ENCODE assay signal across 22 cellular contexts in genomic region chr6:159007510-159007909, GRCh38. TPM values are rescaled to one million over a fixed set of nuclear protein-coding genes. Genes with fewer than 3 reads are reported as not detected.
DNase-seq lines count a peak whose midpoint lies in the region; ATAC-seq, FAIRE-seq and TF ChIP-seq lines count a peak whose summit lies in the region.
"Had no signal": no experiment of that assay in that cellular context is flagged by ENCODE, and none has a peak within 500 bp of the region (broad histone marks: within the 10 kb centered on the region; RNA-seq: fewer than 3 reads in every experiment).

No MANE protein-coding gene starts in this region.

- H4K20me1 ChIP-seq in BLaER1 (no peaks in the 10 kb centered on the region), K562 (replicated peaks; ENCODE audit: control insufficient read depth, insufficient read depth, low read length) (no peaks in the 10 kb centered on the region)

- no peak overlapping the region for H3K4me3 Mint-ChIP-seq in memory B cell
- peak overlapping the region in 1 of 10 donors; percentile 24 for H3K4me3 Mint-ChIP-seq in naive thymus-derived CD4-positive, alpha-beta T cell
- H3K4me3 Mint-ChIP-seq: B cell; CD4-positive, CD25-positive, alpha-beta regulatory T cell had no signal

- no peak for TF ChIP-seq RAD21 in K562 (CRISPR knock-in tag; conservative IDR thresholded peaks at IDR 0.05 in 1 of 2, IDR thresholded peaks at IDR 0.05 in 1 of 2)

- intact Hi-C loops in K562 (cut with micrococcal nuclease) = no loop called here
- intact Hi-C loops in colonic mucosa (cut with DNase I) = no loop called here
- intact Hi-C loops in naive thymus-derived CD4-positive, alpha-beta T cell (cut with micrococcal nuclease) = no loop called here
- intact Hi-C loops in lower leg skin (cut with DNase I; ENCODE audit: low total_unique reads) = no loop called here

- H2AFZ ChIP-seq in K562 (ENCODE audit: low read depth, low read length) = no peak overlapping the region
- H2AFZ ChIP-seq: GM23248 had no signal

- no peak for TF ChIP-seq EP300 in K562 (IDR thresholded peaks at IDR 0.05; ENCODE audit: low read length)

- no peaks in the 10 kb centered on the region for H3K27me3 Mint-ChIP-seq in memory B cell
- no peaks in the 10 kb centered on the region for H3K27me3 Mint-ChIP-seq in naive thymus-derived CD4-positive, alpha-beta T cell
- H3K27me3 Mint-ChIP-seq: B cell; CD4-positive, CD25-positive, alpha-beta regulatory T cell; CD8-positive, alpha-beta memory T cell had no signal

- no peaks in the 10 kb centered on the region for H3K79me2 ChIP-seq in K562 (ENCODE audit: control insufficient read depth, insufficient read depth, low read length)

- H3K9me3 ChIP-seq in BLaER1 (no peaks in the 10 kb centered on the region), SK-N-MC (ENCODE audit: low read depth, low read length) (no peaks in the 10 kb centered on the region), K562 (replicated peaks; ENCODE audit: control insufficient read depth, insufficient read depth, low read depth, low read length) (no peaks in the 10 kb centered on the region), colonic mucosa (no peaks in the 10 kb centered on the region)
- H3K9me3 ChIP-seq in naive thymus-derived CD4-positive, alpha-beta T cell (ENCODE audit: control insufficient read depth in 2 of 3, low read length in 3 of 3) = no peaks in the 10 kb centered on the region
- H3K9me3 ChIP-seq: HAP-1 had no signal

- ATAC-seq in K562 (peak; percentile 54), memory B cell (ENCODE audit: low read depth) (no peak)
- no peak for ATAC-seq in naive thymus-derived CD4-positive, alpha-beta T cell

- no peaks in the 10 kb centered on the region for H3K36me3 ChIP-seq in BLaER1
- H3K36me3 ChIP-seq in SK-N-MC (ENCODE audit: insufficient read depth, low read length) = no peaks in the 10 kb centered on the region
- no peaks in the 10 kb centered on the region for H3K36me3 ChIP-seq in K562 (ENCODE audit: control insufficient read depth, insufficient read depth, low read length)
- no peaks in the 10 kb centered on the region for H3K36me3 ChIP-seq in colonic mucosa
- peaks cover 0 to 2% (median 0%) of the 10 kb centered on the region in 3 experiments for H3K36me3 ChIP-seq in naive thymus-derived CD4-positive, alpha-beta T cell (ENCODE audit: control insufficient read depth in 2 of 3, insufficient read depth in 3 of 3, low read length in 3 of 3)
- H3K36me3 ChIP-seq: HAP-1 had no signal

- TF ChIP-seq POLR2A in K562 (conservative IDR thresholded peaks at IDR 0.05) (no peak), lower leg skin (IDR thresholded peaks at IDR 0.05) (no peak)

- H3K9me1 ChIP-seq in K562 (ENCODE audit: control insufficient read depth, insufficient read depth, low read length) = no peaks in the 10 kb centered on the region

- H3K4me1 Mint-ChIP-seq in memory B cell = peaks cover 32% of the 10 kb centered on the region
- peaks cover 14 to 39% (median 22%) of the 10 kb centered on the region in 7 donors for H3K4me1 Mint-ChIP-seq in naive thymus-derived CD4-positive, alpha-beta T cell

- DNase-seq in SK-N-MC (ENCODE audit: low read depth, low spot score) (no peak), K562 (ENCODE audit: extremely low read depth in 1 of 4, low spot score in 3 of 4) (no peak), memory B cell (ENCODE audit: low spot score in 2 of 2) (no peak), colonic mucosa (no peak), RKO (ENCODE audit: low spot score) (no peak), lower leg skin (ENCODE audit: low spot score in 2 of 2) (no peak)
- no peak for DNase-seq in naive thymus-derived CD4-positive, alpha-beta T cell
- DNase-seq: C1 segment of cervical spinal cord; CD4-positive, CD25-positive, alpha-beta regulatory T cell; CD8-positive, alpha-beta memory T cell; COR-L47; DMS 273 treated with DMSO at 0.1 percent for 48 hours; DMS53; DND-41; GM23248 had no signal

- CTCF ChIA-PET in K562 (lab: Yijun Ruan, JAX; ENCODE audit: low intra/inter-chr PET ratio) = interaction anchor here (0.6 to 1.1 kb wide), 3 partner anchors 32 to 787 kb away, joined by 3 to 11 read pairs (median 3); no protein-coding TSS in a partner anchor
- CTCF ChIA-PET in naive thymus-derived CD4-positive, alpha-beta T cell (lab: Charles Lee) = interaction anchor here (0.6 to 10.6 kb wide), 8 partner anchors 8 to 162 kb away, joined by 3 to 220 read pairs (median 8); partner anchors contain the start of genes RSPH3 and TAGAP

- in situ Hi-C loops in K562 (cut with MboI) = no loop called here

- 11% methylated on average over 5 of the region's 5 CpGs for WGBS in K562 (ENCODE audit: insufficient coverage, low coverage, missing lambda C conversion rate)
- 82 to 85% methylated on average over 5 of the region's 5 CpGs for WGBS in lower leg skin, 2 donors

- H3K27me3 ChIP-seq in BLaER1 (no peaks in the 10 kb centered on the region), K562 (ENCODE audit: control insufficient read depth in 2 of 2, insufficient read depth in 2 of 2, low read length in 2 of 2) (peaks cover 15 to 22% of the 10 kb centered on the region in 2 experiments; a peak in 3 of 5 replicates), colonic mucosa (no peaks in the 10 kb centered on the region)
- H3K27me3 ChIP-seq in naive thymus-derived CD4-positive, alpha-beta T cell (ENCODE audit: control insufficient read depth in 2 of 2, insufficient read depth in 2 of 2, low read length in 2 of 2) = no peaks in the 10 kb centered on the region

- TF ChIP-seq CTCF in K562 (IDR thresholded peaks at IDR 0.05 in 2 of 3, conservative IDR thresholded peaks at IDR 0.05 in 1 of 3; ENCODE audit: insufficient read depth in 2 of 3, low read depth in 1 of 3, low read length in 3 of 3) = no peak
- TF ChIP-seq CTCF in colonic mucosa (IDR thresholded peaks at IDR 0.05) = no peak
- no peak for TF ChIP-seq CTCF in lower leg skin (IDR thresholded peaks at IDR 0.05)

- POLR2A ChIA-PET in K562 (lab: Yijun Ruan, JAX) = interaction anchor here (0.9 to 1.2 kb wide), 3 partner anchors 20 to 190 kb away, joined by 3 read pairs; no protein-coding TSS in a partner anchor
- POLR2A ChIA-PET in naive thymus-derived CD4-positive, alpha-beta T cell (lab: Charles Lee) = interaction anchor here (0.6 to 3.3 kb wide), 5 partner anchors 55 to 128 kb away, joined by 3 to 29 read pairs (median 4); no protein-coding TSS in a partner anchor

- no peak overlapping the region for H3K4me3 ChIP-seq in BLaER1
- H3K4me3 ChIP-seq in SK-N-MC = no peak overlapping the region
- H3K4me3 ChIP-seq in K562 = no peak overlapping the region
- H3K4me3 ChIP-seq in colonic mucosa = no peak overlapping the region
- H3K4me3 ChIP-seq in naive thymus-derived CD4-positive, alpha-beta T cell (ENCODE audit: low read length) = no peak overlapping the region
- no peak overlapping the region for H3K4me3 ChIP-seq in lower leg skin (ENCODE audit: low read depth, poor library complexity, severe bottlenecking)
- H3K4me3 ChIP-seq: GM23248, HAP-1 had no signal

- 0 out of 2 replicates have a peak overlapping the region, but pooled peaks have one; percentile 12 for H3K9ac ChIP-seq in BLaER1
- no peak overlapping the region for H3K9ac ChIP-seq in SK-N-MC (ENCODE audit: insufficient read length)
- H3K9ac ChIP-seq in K562 (ENCODE audit: insufficient read depth in 1 of 2, low read depth in 2 of 2, low read length in 2 of 2) = no peak overlapping the region
- H3K9ac ChIP-seq in colonic mucosa (ENCODE audit: low read depth in 2 of 2, low read length in 2 of 2) = no peak overlapping the region
- H3K9ac ChIP-seq: GM23248 had no signal

- H3K27ac ChIP-seq in BLaER1 (no peak overlapping the region), SK-N-MC (peak overlapping the region; percentile 39; the same call in 1 of the 2 replicates), K562 (ENCODE audit: extremely low read depth, low read depth, low read length) (no peak overlapping the region), colonic mucosa (no peak overlapping the region)
- no peak overlapping the region for H3K27ac ChIP-seq in naive thymus-derived CD4-positive, alpha-beta T cell (ENCODE audit: low read depth, low read length)
- H3K27ac ChIP-seq: GM23248 had no signal

- H3K9me3 Mint-ChIP-seq in memory B cell = no peaks in the 10 kb centered on the region
- H3K9me3 Mint-ChIP-seq in naive thymus-derived CD4-positive, alpha-beta T cell = no peaks in the 10 kb centered on the region
- H3K9me3 Mint-ChIP-seq: CD4-positive, CD25-positive, alpha-beta regulatory T cell; CD8-positive, alpha-beta memory T cell had no signal

- H3K4me2 ChIP-seq in BLaER1 (no peak overlapping the region), K562 (ENCODE audit: insufficient read depth, low read length) (no peak overlapping the region)

- FAIRE-seq in K562 (lab: Jason Lieb, UNC) = no peak
- FAIRE-seq: G401.6, GM12891 had no signal

- H3K4me1 ChIP-seq in BLaER1 = peaks cover 20% of the 10 kb centered on the region
- H3K4me1 ChIP-seq in K562 (replicated peaks in 1 of 2; ENCODE audit: control insufficient read depth in 2 of 2, insufficient read depth in 2 of 2, low read length in 2 of 2) = peaks cover 7 to 9% of the 10 kb centered on the region in 2 experiments; a peak in 3 of 5 replicates
- H3K4me1 ChIP-seq in colonic mucosa = no peaks in the 10 kb centered on the region
- H3K4me1 ChIP-seq in naive thymus-derived CD4-positive, alpha-beta T cell (ENCODE audit: control insufficient read depth in 2 of 2, insufficient read depth in 2 of 2, low read length in 2 of 2) = peaks cover 6 to 11% of the 10 kb centered on the region in 2 donors
- H3K4me1 ChIP-seq: HAP-1 had no signal

- H3K36me3 Mint-ChIP-seq in memory B cell = peaks cover 6% of the 10 kb centered on the region
- H3K36me3 Mint-ChIP-seq in naive thymus-derived CD4-positive, alpha-beta T cell = peaks cover 0 to 5% (median 0%) of the 10 kb centered on the region in 5 donors

- H3K27ac Mint-ChIP-seq in memory B cell = peak overlapping the region; percentile 69
- H3K27ac Mint-ChIP-seq in naive thymus-derived CD4-positive, alpha-beta T cell = peak overlapping the region in 4 of 9 donors; percentile 11 to 74 (median 42)
- H3K27ac Mint-ChIP-seq: B cell had no signal

- no TSS peak for BruUV-seq in K562 (replicated peaks; lab: Mats Ljungman, UMichigan)

RNA-seq across cellular contexts. Expression of gene RSPH3, which starts 7.5 kb away (rescaled TPM):
- 1.7 TPM in 2 replicates for total RNA-seq in K562 (2011; cell fraction: chromatin; rRNA removed; ENCODE audit: low replicate concordance)
- total RNA-seq in K562 (2011; cell fraction: nucleolus; rRNA removed) = 0.79 and 0.83 TPM in 2 replicates
- 0.88 and 5.3 TPM in 2 replicates for total RNA-seq in K562 (2011; cell fraction: nucleoplasm; rRNA removed)
- total RNA-seq in K562 (2014; rRNA removed) (1.6 and 1.7 TPM in 2 replicates), K562 (2014; rRNA removed; fragmentation: Illumina TruSeq; extraction: Trizol) (1.8 and 1.9 TPM in 2 replicates), K562 (2015; rRNA removed; fragmentation: Illumina TruSeq; extraction: Trizol) (2.0 and 2.3 TPM in 2 replicates), K562 (2021) (2.6 and 2.9 TPM in 2 replicates), colonic mucosa (10 to 100 TPM; 17.5 to 19.8 TPM), lower leg skin (10 to 100 TPM in 2 of 4 donors, 1 to 10 TPM in 2; 6.4 to 11.0 (median 9.6) TPM)
- polyA plus RNA-seq in K562 (2011; rRNA removed) (1.2 and 1.3 TPM in 2 replicates), K562 (2014; fragmentation: Illumina TruSeq; extraction: Trizol) (1.3 and 2.1 TPM in 2 replicates), K562 (2014; fragmentation: Nextera tagmentation; extraction: Ambion mirVana) (under 1 TPM; 0.52 to 0.68 TPM), K562 (2014; rRNA removed) (1.3 and 1.5 TPM in 2 replicates)
- polyA plus RNA-seq in K562 (2011; cell fraction: cytosol; rRNA removed) = 0.60 and 1.4 TPM in 2 replicates
- 0.80 and 1.8 TPM in 2 replicates for polyA plus RNA-seq in K562 (2011; cell fraction: nucleus; rRNA removed)
- 2.9 and 4.4 TPM in 2 replicates for polyA plus RNA-seq in K562 (2012)
- polyA minus RNA-seq in K562 (2011; rRNA and poly(A)+ RNA removed) = 2.1 and 3.6 TPM in 2 replicates
- polyA minus RNA-seq in K562 (2011; cell fraction: cytosol; rRNA and poly(A)+ RNA removed) = 2.0 TPM in 2 replicates
- 0.78 and 1.1 TPM in 2 replicates for polyA minus RNA-seq in K562 (2011; cell fraction: nucleus; rRNA and poly(A)+ RNA removed)
- total RNA-seq in naive thymus-derived CD4-positive, alpha-beta T cell = 1 to 10 TPM; 1.3 to 3.6 (median 2.7) TPM
- 1 to 10 TPM; 2.1 to 2.4 TPM for polyA plus RNA-seq in naive thymus-derived CD4-positive, alpha-beta T cell

RNA-seq across cellular contexts. Expression of gene TAGAP, which starts 37.3 kb away (rescaled TPM):
- total RNA-seq in K562 (2011; cell fraction: chromatin; rRNA removed; ENCODE audit: low replicate concordance) = not detected in 2 replicates
- total RNA-seq in K562 (2011; cell fraction: nucleolus; rRNA removed) = not detected in 2 replicates
- not detected in 2 replicates for total RNA-seq in K562 (2011; cell fraction: nucleoplasm; rRNA removed)
- total RNA-seq in K562 (2014; rRNA removed) = not detected in 2 replicates
- not detected in 2 replicates for total RNA-seq in K562 (2014; rRNA removed; fragmentation: Illumina TruSeq; extraction: Trizol)
- total RNA-seq in K562 (2015; rRNA removed; fragmentation: Illumina TruSeq; extraction: Trizol) = not detected in 2 replicates
- 0.07 and 0.27 TPM in 2 replicates for total RNA-seq in K562 (2021)
- not detected in 2 replicates for polyA plus RNA-seq in K562 (2011; rRNA removed)
- polyA plus RNA-seq in K562 (2011; cell fraction: cytosol; rRNA removed) = not detected in 2 replicates
- not detected in 2 replicates for polyA plus RNA-seq in K562 (2011; cell fraction: nucleus; rRNA removed)
- polyA plus RNA-seq in K562 (2012) = not detected in 2 replicates
- not detected in 2 replicates for polyA plus RNA-seq in K562 (2014; fragmentation: Illumina TruSeq; extraction: Trizol)
- not detected for polyA plus RNA-seq in K562 (2014; fragmentation: Nextera tagmentation; extraction: Ambion mirVana)
- polyA plus RNA-seq in K562 (2014; rRNA removed) = not detected in 2 replicates
- not detected in 2 replicates for polyA minus RNA-seq in K562 (2011; rRNA and poly(A)+ RNA removed)
- polyA minus RNA-seq in K562 (2011; cell fraction: cytosol; rRNA and poly(A)+ RNA removed) = not detected in 2 replicates
- polyA minus RNA-seq in K562 (2011; cell fraction: nucleus; rRNA and poly(A)+ RNA removed) = not detected in 2 replicates
- 1 to 10 TPM; 1.1 to 2.3 TPM for total RNA-seq in colonic mucosa
- total RNA-seq in naive thymus-derived CD4-positive, alpha-beta T cell = 100 to 1,000 TPM in 2 of 5 experiments, 10 to 100 TPM in 3; 53.5 to 222 (median 84.0) TPM
- polyA plus RNA-seq in naive thymus-derived CD4-positive, alpha-beta T cell = 100 to 1,000 TPM; 151 to 210 TPM
- total RNA-seq in lower leg skin = 1 to 10 TPM; 1.1 to 2.7 (median 1.9) TPM
- total RNA-seq: A172, GM23248, H4 had no signal
- polyA plus RNA-seq: GM23248 had no signal

Comparison
In these comparisons a context has a peak if more than half of its experiments do, and no peak if none do; other contexts are left out.
1. RNA of gene TAGAP, which starts 37.3 kb away (total RNA-seq): 53.5 to 222 TPM in naive thymus-derived CD4-positive, alpha-beta T cell; 1.1 to 2.3 TPM in colonic mucosa, 1.1 to 2.7 TPM in lower leg skin and 0.07 to 0.27 TPM in K562; every median in the first group is over 10 times any median in the second.